12 cellular contexts compared by ENCODE assay signal in genomic region chr12:105922670-105923102, GRCh38.
DNase-seq lines count a peak whose midpoint lies in the region; ATAC-seq and TF ChIP-seq lines count a peak whose summit lies in the region.
"Had no signal": no experiment of that assay in that cellular context is flagged by ENCODE, and none has a peak within 500 bp of the region (broad histone marks: within the 10 kb centered on the region; RNA-seq: fewer than 3 reads in every experiment).

No MANE protein-coding gene starts in this region.

- no TSS peak for BruUV-seq in MCF 10A (replicated peaks; lab: Mats Ljungman, UMichigan)

- POLR2A ChIA-PET in MCF 10A (lab: Yijun Ruan, JAX), result no interaction called here

- H3K4me3 ChIP-seq in breast epithelium, result no peak overlapping the region
- no peak overlapping the region for H3K4me3 ChIP-seq in heart left ventricle
- no peak overlapping the region for H3K4me3 ChIP-seq in uterus
- H3K4me3 ChIP-seq in aorta (ENCODE audit: low read length in 2 of 2), result no peak overlapping the region
- H3K4me3 ChIP-seq: BLaER1 had no signal

- TF ChIP-seq CTCF in MCF 10A (IDR thresholded peaks at IDR 0.05; ENCODE audit: unreplicated experiment) (no peak), breast epithelium (IDR thresholded peaks at IDR 0.05) (no peak), heart left ventricle (IDR thresholded peaks at IDR 0.05) (no peak), uterus (IDR thresholded peaks at IDR 0.05) (no peak)

- H3K4me1 ChIP-seq in breast epithelium (no peaks in the 10 kb centered on the region), heart left ventricle (peaks cover 0 to 25% (median 7%) of the 10 kb centered on the region in 12 donors), uterus (no peaks in the 10 kb centered on the region), aorta (ENCODE audit: control insufficient read depth in 1 of 2, insufficient read depth in 2 of 2, low read length in 2 of 2) (no peaks in the 10 kb centered on the region)

- H3K27me3 ChIP-seq in breast epithelium (no peaks in the 10 kb centered on the region), heart left ventricle (no peaks in the 10 kb centered on the region), uterus (no peaks in the 10 kb centered on the region), aorta (ENCODE audit: control insufficient read depth in 1 of 2, insufficient read depth in 2 of 2, low read length in 1 of 2) (no peaks in the 10 kb centered on the region)
- H3K27me3 ChIP-seq: BLaER1 had no signal

- no peaks in the 10 kb centered on the region for H3K36me3 Mint-ChIP-seq in MCF 10A (ENCODE audit: insufficient read depth, unreplicated experiment)

- peak overlapping the region; percentile 73 for H3K27ac Mint-ChIP-seq in MCF 10A (ENCODE audit: low read depth, unreplicated experiment)

- peaks cover 27% of the 10 kb centered on the region for H3K4me1 Mint-ChIP-seq in MCF 10A (ENCODE audit: insufficient read depth, unreplicated experiment)

- H3K9me3 ChIP-seq in breast epithelium, result no peaks in the 10 kb centered on the region
- no peaks in the 10 kb centered on the region for H3K9me3 ChIP-seq in heart left ventricle
- H3K9me3 ChIP-seq in uterus, result no peaks in the 10 kb centered on the region
- no peaks in the 10 kb centered on the region for H3K9me3 ChIP-seq in aorta (ENCODE audit: control insufficient read depth, low read length)
- H3K9me3 ChIP-seq: BLaER1 had no signal

- H3K27me3 Mint-ChIP-seq in MCF 10A (ENCODE audit: insufficient read depth, unreplicated experiment), result no peaks in the 10 kb centered on the region

- H3K36me3 ChIP-seq in breast epithelium, result no peaks in the 10 kb centered on the region
- H3K36me3 ChIP-seq in heart left ventricle, result no peaks in the 10 kb centered on the region
- no peaks in the 10 kb centered on the region for H3K36me3 ChIP-seq in uterus
- no peaks in the 10 kb centered on the region for H3K36me3 ChIP-seq in aorta (ENCODE audit: control insufficient read depth in 1 of 2, insufficient read depth in 2 of 2, low read length in 1 of 2)
- H3K36me3 ChIP-seq: BLaER1 had no signal

- H3K4me3 Mint-ChIP-seq in MCF 10A (ENCODE audit: unreplicated experiment), result no peak overlapping the region
- H3K4me3 Mint-ChIP-seq: activated T-cell treated with anti-CD3 and anti-CD28 coated beads, Interleukin-2, amount 50 U/mL, for 4 hours had no signal

- H3K9me3 Mint-ChIP-seq in MCF 10A (ENCODE audit: unreplicated experiment), result peaks cover 8% of the 10 kb centered on the region

- ATAC-seq in heart left ventricle (peak; percentile 88 to 90 (median 88)), aorta (ENCODE audit: low FRiP score) (no peak)
- ATAC-seq: activated T-cell treated with anti-CD3 and anti-CD28 coated beads, Interleukin-2, amount 50 U/mL, for 4 hours had no signal

- H3K27ac ChIP-seq in breast epithelium (peak overlapping the region in 1 of 2 donors; percentile 41), heart left ventricle (peak overlapping the region; percentile 33 to 91 (median 72)), uterus (peak overlapping the region; percentile 34 to 53), aorta (ENCODE audit: low read depth in 1 of 2, low read length in 2 of 2) (no peak overlapping the region)
- H3K27ac ChIP-seq: BLaER1 had no signal

- no peak for TF ChIP-seq POLR2A in breast epithelium (IDR thresholded peaks at IDR 0.05)
- no peak for TF ChIP-seq POLR2A in heart left ventricle (IDR thresholded peaks at IDR 0.05)
- no peak for TF ChIP-seq POLR2A in uterus (IDR thresholded peaks at IDR 0.05)

- DNase-seq in MCF 10A (ENCODE audit: unreplicated experiment) (peak; percentile 39), breast epithelium (ENCODE audit: low spot score in 2 of 2) (no peak), SW480 (ENCODE audit: low spot score) (peak; percentile 69), heart left ventricle (peak in 1 of 5 donors; percentile 12), uterus (no peak), D341Med (ENCODE audit: low spot score) (no peak), aorta (no peak)
- DNase-seq in stimulated activated CD4-positive, alpha-beta T cell treated with anti-CD3 and anti-CD28 coated beads, Interleukin-4, amount 100 ng/mL, for 4 hours, result no peak
- DNase-seq: activated T-cell treated with anti-CD3 and anti-CD28 coated beads, Interleukin-2, amount 50 U/mL, for 4 hours; NCI-H2171 treated with DMSO at 0.1 percent for 48 hours; stimulated activated naive CD4-positive, alpha-beta T cell had no signal

- CTCF ChIA-PET in MCF 10A (lab: Yijun Ruan, JAX), result interaction anchor here (0.5 to 1.2 kb wide), 5 partner anchors 216 to 702 kb away, joined by 3 to 4 read pairs (median 3); no protein-coding TSS in a partner anchor

- WGBS in heart left ventricle, 4 donors, result 83 to 86% (median 84%) methylated on average over 5 of the region's 5 CpGs
- 79 to 82% methylated on average over 5 of the region's 5 CpGs for WGBS in aorta, 2 donors

- intact Hi-C loops in MCF 10A (cut with micrococcal nuclease), result no loop called here
- intact Hi-C loops in breast epithelium (cut with DNase I; ENCODE audit: low total_unique reads), result no loop called here
- intact Hi-C loops in heart left ventricle (cut with DNase I), result loop anchor here in 1 of 10 donors (2.0 kb wide), 1 partner anchor 216 kb away; the partner anchor contains the start of gene NUAK1
- intact Hi-C loops in uterus (cut with DNase I; ENCODE audit: low total_unique reads), result no loop called here
- intact Hi-C loops in aorta (cut with DNase I), result no loop called here

Comparison
In these comparisons a context has a peak if more than half of its experiments do, and no peak if none do; other contexts are left out.
1. DNase-seq: peak in MCF 10A (single experiment) and SW480 (single experiment); none in breast epithelium (0 of 2), uterus (0 of 2), stimulated activated CD4-positive, alpha-beta T cell treated with anti-CD3 and anti-CD28 coated beads, Interleukin-4, amount 100 ng/mL, for 4 hours (0 of 2), D341Med (single experiment) and aorta (0 of 2).
2. H3K27ac ChIP-seq: peak in heart left ventricle (12 of 12) and uterus (2 of 2); none in aorta (0 of 2).